ENCODE assay signal across 16 cellular contexts in genomic region chr16:72458035-72458434, GRCh38.
"Had no signal": no experiment of that assay in that cellular context is flagged by ENCODE, and none has a peak within 500 bp of the region (broad histone marks: within the 10 kb centered on the region; RNA-seq: fewer than 3 reads in every experiment).

No MANE protein-coding gene starts in this region.

- H3K4me3 ChIP-seq: heart left ventricle, spleen, testis, tibial nerve, upper lobe of right lung, vagina had no signal

- DNase-seq: effector CD4-positive, alpha-beta T cell; heart left ventricle; hippocampal formation; mesendoderm; naive thymus-derived CD4-positive, alpha-beta T cell; nephron progenitor cell; spleen; stimulated activated CD4-positive, alpha-beta T cell treated with anti-CD3 and anti-CD28 coated beads, Interleukin-2, amount 100 ng/mL, for 24 hours; stimulated activated CD4-positive, alpha-beta T cell treated with anti-CD3 and anti-CD28 coated beads, Interleukin-4, amount 100 ng/mL, for 4 hours; stimulated activated naive B cell treated with anti-CD40 and anti-IgM and Interleukin-4, amounts not matched to agents 10 μg/mL and 1 μg/mL and 100 μg/mL, for 72 hours; stimulated activated naive CD8-positive, alpha-beta T cell treated with anti-CD3 and anti-CD28 coated beads, Interleukin-15, amount 100 ng/mL, for 72 hours; testis; upper lobe of right lung had no signal

- FAIRE-seq: frontal cortex had no signal
